1 cellular context compared by ENCODE assay signal in the genomic region with DNA sequence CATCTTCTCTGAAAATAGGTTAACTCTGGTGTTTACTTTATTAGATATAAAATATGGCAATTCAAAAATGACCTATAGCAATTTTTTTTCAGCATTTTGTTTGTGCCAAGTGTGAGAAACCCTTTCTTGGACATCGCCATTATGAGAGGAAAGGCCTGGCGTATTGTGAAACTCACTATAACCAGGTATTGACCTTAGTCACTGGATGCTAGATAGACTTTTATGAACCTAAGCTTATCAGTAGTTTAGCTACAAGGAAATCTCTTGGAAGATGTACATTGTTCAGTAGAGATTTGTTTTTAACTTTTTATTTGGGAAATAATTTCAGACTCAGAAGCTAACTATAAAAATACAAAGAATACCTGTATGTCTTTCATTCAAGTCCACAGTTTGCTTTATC. TPM values are rescaled to one million over a fixed set of nuclear protein-coding genes. Genes with fewer than 3 reads are reported as not detected.
"Had no signal": no experiment of that assay in that cellular context is flagged by ENCODE, and none has a peak within 500 bp of the region (broad histone marks: within the 10 kb centered on the region; RNA-seq: fewer than 3 reads in every experiment).

No MANE protein-coding gene starts in this region.

RNA-seq across cellular contexts. Expression of gene LIMS3, which starts 21.7 kb away (rescaled TPM):
- total RNA-seq: SK-MEL-5 had no signal
